In genomic region chr7:149028346-149029109, GRCh38 we compare ENCODE assay signal across 8 cellular contexts. TPM values are rescaled to one million over a fixed set of nuclear protein-coding genes. Genes with fewer than 3 reads are reported as not detected.
DNase-seq lines count a peak whose midpoint lies in the region; ATAC-seq, FAIRE-seq and TF ChIP-seq lines count a peak whose summit lies in the region.

PDIA4 (minus strand) TSS chr7:149028505; CDS start chr7:149028408, 97 bp downstream.

- peak within 1 kb of the TSS; percentile 90 for H3K27ac ChIP-seq in rectal smooth muscle tissue (ENCODE audit: low read depth, low read length)
- peak within 1 kb of the TSS; percentile 20 to 66 for H3K27ac ChIP-seq in aorta (ENCODE audit: low read depth in 1 of 2, low read length in 2 of 2)

- H3K36me3 ChIP-seq in rectal smooth muscle tissue (ENCODE audit: control insufficient read depth, insufficient read depth, low read length) (no peaks in the 10 kb centered on the region), aorta (ENCODE audit: control insufficient read depth in 1 of 2, insufficient read depth in 2 of 2, low read length in 1 of 2) (no peaks in the 10 kb centered on the region)

- intact Hi-C loops in aorta (cut with DNase I), result loop anchor here (1.0 to 2.0 kb wide), 4 partner anchors 36 to 98 kb away; partner anchors contain the start of genes ZNF425 (in 1 of the 2) and ZNF786 (in 1 of the 2)

- no peak for TF ChIP-seq CTCF in astrocyte of the cerebellum (IDR thresholded peaks at IDR 0.05; ENCODE audit: low read depth, low read length, missing control alignments)

- WGBS in aorta, 2 donors, result 0 to 1% methylated on average over 82 to 87 of the region's 87 CpGs

- peak; percentile 90 for ATAC-seq in HG02981 (IDR thresholded peaks at IDR 0.05; ENCODE audit: unreplicated experiment)
- ATAC-seq in aorta (ENCODE audit: low FRiP score), result peak; percentile 100

- peak within 1 kb of the TSS; percentile 68 for H3K9ac ChIP-seq in rectal smooth muscle tissue (ENCODE audit: low read length)

- in situ Hi-C loops in astrocyte of the cerebellum (cut with HindIII; ENCODE audit: low sequenced_read_pairs), result no loop called here

- peak; percentile 97 for DNase-seq in GM18507 (ENCODE audit: extremely low spot score, insufficient read length, low read depth)
- peak; percentile 94 for DNase-seq in NCI-H2029 treated with DMSO at 0.1 percent for 48 hours (lab: John Stamatoyannopoulos, UW)
- DNase-seq in T-helper 9 cell, result peak; percentile 99
- DNase-seq in astrocyte of the cerebellum (ENCODE audit: low read depth), result peak; percentile 98
- DNase-seq in hepatic stellate cell (ENCODE audit: low spot score), result peak; percentile 100
- peak; percentile 100 for DNase-seq in aorta

- H3K4me1 ChIP-seq in rectal smooth muscle tissue (ENCODE audit: control insufficient read depth, insufficient read depth, low read length), result no peaks in the 10 kb centered on the region
- H3K4me1 ChIP-seq in aorta (ENCODE audit: control insufficient read depth in 1 of 2, insufficient read depth in 2 of 2, low read length in 2 of 2), result no peaks in the 10 kb centered on the region

- no peaks in the 10 kb centered on the region for H3K27me3 ChIP-seq in rectal smooth muscle tissue (ENCODE audit: control insufficient read depth, insufficient read depth, low read length)
- H3K27me3 ChIP-seq in aorta (ENCODE audit: control insufficient read depth in 1 of 2, insufficient read depth in 2 of 2, low read length in 1 of 2), result no peaks in the 10 kb centered on the region

- no peaks in the 10 kb centered on the region for H3K9me3 ChIP-seq in aorta (ENCODE audit: control insufficient read depth, low read length)

- peak within 1 kb of the TSS; percentile 82 for H3K4me3 ChIP-seq in astrocyte of the cerebellum (ENCODE audit: low read depth, low read length)
- peak within 1 kb of the TSS; percentile 89 for H3K4me3 ChIP-seq in rectal smooth muscle tissue (ENCODE audit: low read length)
- H3K4me3 ChIP-seq in aorta (ENCODE audit: low read length in 2 of 2), result peak within 1 kb of the TSS; percentile 62 to 77

- peak; percentile 97 for FAIRE-seq in GM18507 (lab: Jason Lieb, UNC)

RNA-seq across cellular contexts. Expression of gene PDIA4, which starts in this region (rescaled TPM):
- 10 to 100 TPM; 80.0 to 86.0 TPM for total RNA-seq in aorta
- polyA plus RNA-seq in aorta, result 10 to 100 TPM; 24.4 to 47.7 TPM

Comparison
In these comparisons a context has a peak if more than half of its experiments do, and no peak if none do; other contexts are left out.
1. Peak in every context shown above with its lines: DNase-seq, ATAC-seq, H3K4me3 ChIP-seq and H3K27ac ChIP-seq.